12 cellular contexts compared by ENCODE assay signal in genomic region chr2:38632980-38633379, GRCh38. TPM values are rescaled to one million over a fixed set of nuclear protein-coding genes. Genes with fewer than 3 reads are reported as not detected.
"Had no signal": no experiment of that assay in that cellular context is flagged by ENCODE, and none has a peak within 500 bp of the region (broad histone marks: within the 10 kb centered on the region; RNA-seq: fewer than 3 reads in every experiment).

No MANE protein-coding gene starts in this region.

- H3K36me3 ChIP-seq: HAP-1 had no signal

- H3K27ac ChIP-seq: GM23248 had no signal

- DNase-seq: GM23248, GOT3, H7, H9, HCEC 1CT, HFFc6 had no signal

- H2AFZ ChIP-seq: GM23248, GM23338 had no signal

- FAIRE-seq: H1, H54 had no signal

- H3K9ac ChIP-seq: GM23248 had no signal

- H3K9me3 ChIP-seq: HAP-1 had no signal

- ATAC-seq: GM23338, HCT116 had no signal

- H3K4me3 ChIP-seq: GM23248, GM23338, HAP-1 had no signal

- H3K4me2 ChIP-seq: GM23338 had no signal

RNA-seq across cellular contexts. Expression of gene GALM, which starts 32.9 kb away (rescaled TPM):
- total RNA-seq: H4 had no signal
